In genomic region chr4:95051689-95052026, GRCh38 we compare ENCODE assay signal across 1 cellular context.
A peak's percentile ranks its signal among the peaks of the same experiment; 100 is the strongest.
TF ChIP-seq lines count a peak whose summit lies in the region.

No MANE protein-coding gene starts in this region.

TF ChIP-seq in HEK293, 187 proteins besides CTCF, POLR2A, EP300 and RAD21 (continued from another document):
- TF ChIP-seq YY1 (tag by site-specific recombination; IDR thresholded peaks at IDR 0.05): no peak
- 0 out of 2 replicates have a peak, but pooled peaks have one; percentile 71 for TF ChIP-seq ZBTB17 (tag by site-specific recombination; IDR thresholded peaks at IDR 0.05)
- no peak for TF ChIP-seq KLF1 (tag by site-specific recombination; IDR thresholded peaks at IDR 0.05)
- TF ChIP-seq, protein P1, sequence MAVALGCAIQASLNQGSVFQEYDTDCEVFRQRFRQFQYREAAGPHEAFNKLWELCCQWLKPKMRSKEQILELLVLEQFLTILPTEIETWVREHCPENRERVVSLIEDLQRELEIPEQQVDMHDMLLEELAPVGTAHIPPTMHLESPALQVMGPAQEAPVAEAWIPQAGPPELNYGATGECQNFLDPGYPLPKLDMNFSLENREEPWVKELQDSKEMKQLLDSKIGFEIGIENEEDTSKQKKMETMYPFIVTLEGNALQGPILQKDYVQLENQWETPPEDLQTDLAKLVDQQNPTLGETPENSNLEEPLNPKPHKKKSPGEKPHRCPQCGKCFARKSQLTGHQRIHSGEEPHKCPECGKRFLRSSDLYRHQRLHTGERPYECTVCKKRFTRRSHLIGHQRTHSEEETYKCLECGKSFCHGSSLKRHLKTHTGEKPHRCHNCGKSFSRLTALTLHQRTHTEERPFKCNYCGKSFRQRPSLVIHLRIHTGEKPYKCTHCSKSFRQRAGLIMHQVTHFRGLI (tag by site-specific recombination; IDR thresholded peaks at IDR 0.05): no peak
- TF ChIP-seq TSHZ1 (tag by site-specific recombination; IDR thresholded peaks at IDR 0.05; ENCODE audit: borderline replicate concordance): no peak
- peak; percentile 56; the same call in 1 of the 2 replicates for TF ChIP-seq MYNN (tag by site-specific recombination; IDR thresholded peaks at IDR 0.05; ENCODE audit: borderline replicate concordance)
TF ChIP-seq in HEK293: peak in this region for 5.
